In the genomic region with DNA sequence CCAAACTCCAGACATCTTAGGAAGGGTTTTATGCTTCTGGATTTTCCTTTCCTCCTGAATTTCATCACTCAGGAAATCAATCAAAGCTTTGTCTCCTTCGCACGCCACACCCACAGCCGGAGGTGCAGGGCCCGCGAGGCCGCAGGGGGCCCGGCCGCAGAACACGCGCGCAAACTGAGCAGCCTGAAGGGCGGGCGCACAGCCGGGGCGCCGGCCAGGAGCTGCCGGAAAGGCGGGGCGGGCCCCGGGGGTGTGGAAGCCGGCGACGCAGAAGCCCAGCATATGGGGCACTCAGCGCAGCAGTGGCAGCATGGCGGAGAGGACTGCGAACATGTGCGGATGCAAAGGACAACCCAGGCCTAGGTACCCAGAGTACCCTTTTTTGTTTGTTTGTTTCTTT, we compare ENCODE assay signal across 28 cellular contexts.
"Had no signal": no experiment of that assay in that cellular context is flagged by ENCODE, and none has a peak within 500 bp of the region (broad histone marks: within the 10 kb centered on the region; RNA-seq: fewer than 3 reads in every experiment).

No MANE protein-coding gene starts in this region.

- DNase-seq: activated B cell treated with CpG ODN at 0.5 μM for 24 hours; activated CD4-positive, alpha-beta T cell treated with anti-CD3 and anti-CD28 coated beads for 48 hours; activated CD4-positive, alpha-beta T cell treated with anti-CD3 and anti-CD28 coated beads, Interleukin-2, amount 50 U/mL, for 1 hour; activated CD4-positive, alpha-beta T cell treated with anti-CD3 and anti-CD28 coated beads, Interleukin-2, amount 50 U/mL, for 48 hours; activated CD8-positive, alpha-beta memory T cell treated with anti-CD3 and anti-CD28 coated beads for 24 hours; activated CD8-positive, alpha-beta T cell treated with anti-CD3 and anti-CD28 coated beads for 36 hours; activated effector memory CD4-positive, alpha-beta T cell treated with Interleukin-2 at 50 U/mL for 16 hours; activated gamma-delta T cell treated with Interleukin-2 at 50 U/mL for 16 hours; activated naive CD4-positive, alpha-beta T cell treated with anti-CD3 and anti-CD28 coated beads, Interleukin-2, amount 50 U/mL, for 16 hours; activated naive CD4-positive, alpha-beta T cell treated with Interleukin-2 at 50 U/mL for 16 hours; activated T-cell treated with anti-CD3 and anti-CD28 coated beads, Interleukin-2, amount 50 U/mL, for 4 hours; amygdala; aorta; body of pancreas; caudate nucleus; cortex of kidney; dermis blood vessel endothelial cell; effector CD4-positive, alpha-beta T cell; effector memory CD8-positive, alpha-beta T cell; foreskin fibroblast; glutamatergic neuron; heart left ventricle; T-helper 17 cell; T1000; WERI-Rb-1 had no signal

- H3K27me3 ChIP-seq: body of pancreas, heart left ventricle had no signal

- H3K4me3 ChIP-seq: body of pancreas, heart left ventricle had no signal

- H3K9me3 ChIP-seq: body of pancreas, heart left ventricle had no signal

- ATAC-seq: activated CD4-positive, CD25-positive, alpha-beta regulatory T cell treated with anti-CD3 and anti-CD28 coated beads, Interleukin-2, amount 50 U/mL, for 24 hours; activated CD8-positive, alpha-beta T cell treated with anti-CD3 and anti-CD28 coated beads for 36 hours; activated T-cell treated with anti-CD3 and anti-CD28 coated beads, Interleukin-2, amount 50 U/mL, for 4 hours; activated T-helper 17 cell treated with anti-CD3 and anti-CD28 coated beads, Interleukin-2, amount 50 U/mL, for 72 hours; body of pancreas; effector memory CD8-positive, alpha-beta T cell; heart left ventricle; T-helper 17 cell had no signal

- H3K27ac ChIP-seq: body of pancreas, epithelial cell of prostate, heart left ventricle, WERI-Rb-1 had no signal

- H3K4me1 ChIP-seq: body of pancreas, heart left ventricle had no signal
